8 cellular contexts compared by ENCODE assay signal in genomic region chr7:152433721-152434501, GRCh38. TPM values are rescaled to one million over a fixed set of nuclear protein-coding genes. Genes with fewer than 3 reads are reported as not detected.
DNase-seq lines count a peak whose midpoint lies in the region; ATAC-seq and TF ChIP-seq lines count a peak whose summit lies in the region.
"Not testable (repeated sequence)": the region's sequence is repeated elsewhere in the genome, so short reads cannot be mapped to it uniquely, and the experiment has no call there.

No MANE protein-coding gene starts in this region.

- ATAC-seq in HG02678 (IDR thresholded peaks at IDR 0.05; ENCODE audit: unreplicated experiment) (peak; percentile 6), PC-3 (peak; percentile 50), left colon (peak; percentile 56)
- ATAC-seq in gastrocnemius medialis = not testable (repeated sequence)

- POLR2A ChIA-PET in PC-3 (lab: Charles Lee; ENCODE audit: unreplicated experiment) = interaction anchor here (0.6 kb wide), 1 partner anchor 203 kb away, joined by 4 read pairs; no protein-coding TSS in a partner anchor

- peak overlapping the region; percentile 63 for H3K9ac ChIP-seq in PC-3 (ENCODE audit: low read length)
- peak overlapping the region; percentile 60 to 80 for H3K9ac ChIP-seq in duodenal mucosa (ENCODE audit: low read depth in 1 of 2, low read length in 2 of 2)

- peaks cover 62% of the 10 kb centered on the region for H3K79me2 ChIP-seq in PC-3 (ENCODE audit: low read length)

- H3K4me3 ChIP-seq in PC-3 (ENCODE audit: low read length) (peak overlapping the region; percentile 95), duodenal mucosa (ENCODE audit: low read depth in 1 of 2, low read length in 2 of 2) (peak overlapping the region; percentile 67 to 81), gastrocnemius medialis (peak overlapping the region; percentile 71 to 99 (median 92)), tibial artery (peak overlapping the region; percentile 97 to 98)

- TF ChIP-seq CTCF in GM12872 (IDR thresholded peaks at IDR 0.05; ENCODE audit: insufficient read depth, low read depth, low read length) (0 out of 3 replicates have a peak, but pooled peaks have one; percentile 8), gastrocnemius medialis (IDR thresholded peaks at IDR 0.05 in 4 of 5, conservative IDR thresholded peaks at IDR 0.05 in 1 of 5) (peak in 1 of 5 experiments; percentile 25), tibial artery (IDR thresholded peaks at IDR 0.05) (peak; percentile 18 to 32)
- not testable (repeated sequence) for TF ChIP-seq CTCF in PC-3 (conservative IDR thresholded peaks at IDR 0.05; ENCODE audit: low read depth, low read length)

- H3K27ac ChIP-seq in PC-3 (ENCODE audit: low read length) (0 out of 2 replicates have a peak overlapping the region, but pooled peaks have one; percentile 16), duodenal mucosa (ENCODE audit: low read depth, low read length) (peak overlapping the region; percentile 68), gastrocnemius medialis (peak overlapping the region; percentile 99 to 100 (median 100)), tibial artery (peak overlapping the region; percentile 98 to 99)

- H3K27me3 ChIP-seq in PC-3 (ENCODE audit: low read length); duodenal mucosa (ENCODE audit: control insufficient read depth in 1 of 2, insufficient read depth in 2 of 2, low read length in 2 of 2); gastrocnemius medialis; tibial artery: not testable (repeated sequence)

- H4K20me1 ChIP-seq in PC-3 (ENCODE audit: low read length) = peaks cover 19% of the 10 kb centered on the region; the same call in 1 of the 2 replicates

- H3K9me2 ChIP-seq in PC-3 (replicated peaks; ENCODE audit: low read length) = not testable (repeated sequence)

- H3F3A ChIP-seq in PC-3 (ENCODE audit: low read length, unreplicated experiment) = not testable (repeated sequence)

- TF ChIP-seq POLR2A in gastrocnemius medialis (IDR thresholded peaks at IDR 0.05) = peak in 1 of 2 donors; percentile 7

- H3K36me3 ChIP-seq in PC-3 (ENCODE audit: low read depth, low read length); duodenal mucosa (ENCODE audit: control insufficient read depth in 1 of 2, insufficient read depth in 2 of 2, low read length in 2 of 2); gastrocnemius medialis; tibial artery: not testable (repeated sequence)

- intact Hi-C loops in PC-3 (cut with micrococcal nuclease) = loop anchor here (1.0 kb wide), 1 partner anchor 93 kb away; no protein-coding TSS in a partner anchor
- intact Hi-C loops in left colon (cut with DNase I, micrococcal nuclease); tibial artery (cut with DNase I; ENCODE audit: low total_unique reads): not testable (repeated sequence)
- intact Hi-C loops in gastrocnemius medialis (cut with DNase I; ENCODE audit: low total_unique reads) = loop anchor here (2.0 to 10.0 kb wide), 2 partner anchors 97 to 271 kb away; no protein-coding TSS in a partner anchor

- BruUV-seq in PC-3 (replicated peaks; lab: Mats Ljungman, UMichigan) = TSS peak; percentile 36

- not testable (repeated sequence) for H3K4me1 ChIP-seq in PC-3 (ENCODE audit: insufficient read depth, low read length)
- H3K4me1 ChIP-seq in duodenal mucosa (ENCODE audit: control insufficient read depth in 1 of 2, insufficient read depth in 2 of 2, low read length in 2 of 2) (peaks cover 1 to 12% of the 10 kb centered on the region in 2 donors), gastrocnemius medialis (peaks cover 48 to 62% of the 10 kb centered on the region in 2 donors), tibial artery (peaks cover 0 to 58% (median 18%) of the 10 kb centered on the region in 4 donors)

- H3K9me3 ChIP-seq in PC-3 (ENCODE audit: low read length); duodenal mucosa (ENCODE audit: control insufficient read depth in 1 of 2, low read length in 2 of 2); gastrocnemius medialis; tibial artery: not testable (repeated sequence)

- CTCF ChIA-PET in PC-3 (lab: Charles Lee) = interaction anchor here (0.6 to 1.2 kb wide), 5 partner anchors 12 to 230 kb away, joined by 3 to 5 read pairs (median 3); no protein-coding TSS in a partner anchor

- DNase-seq in PC-3 (peak; percentile 55), activated T-cell treated with anti-CD3 and anti-CD28 coated beads for 24 hours (ENCODE audit: low read depth) (peak; percentile 39), left colon (peak; percentile 55 to 71), tibial artery (peak in 1 of 2 donors; percentile 46)
- DNase-seq in gastrocnemius medialis = not testable (repeated sequence)

- in situ Hi-C loops in gastrocnemius medialis (cut with MboI; ENCODE audit: low sequenced_read_pairs in 4 of 4) = not testable (repeated sequence)

- H2AFZ ChIP-seq in PC-3 (ENCODE audit: low read length) = peak overlapping the region; percentile 59; the same call in 1 of the 2 replicates

- H3K4me2 ChIP-seq in PC-3 (ENCODE audit: low read length) = peak overlapping the region; percentile 91

RNA-seq across cellular contexts. Expression of gene KMT2C, which starts 1.9 kb away (rescaled TPM):
- 15.3 and 28.5 TPM in 2 replicates for total RNA-seq in PC-3 (2014; rRNA removed)
- 10 to 100 TPM; 78.4 to 81.1 TPM for total RNA-seq in left colon
- 10 to 100 TPM; 44.1 to 67.6 (median 63.9) TPM for total RNA-seq in gastrocnemius medialis

Comparison
In these comparisons a context has a peak if more than half of its experiments do, and no peak if none do; other contexts are left out.
1. H3K27ac ChIP-seq: peak in every context shown above with its lines; median percentile 100 in gastrocnemius medialis; 98 in tibial artery; 68 in duodenal mucosa; 16 in PC-3.